Comparison of ENCODE assay signal across 36 cellular contexts in genomic region chr9:132557768-132558167, GRCh38. TPM values are rescaled to one million over a fixed set of nuclear protein-coding genes. Genes with fewer than 3 reads are reported as not detected.
"Had no signal": no experiment of that assay in that cellular context is flagged by ENCODE, and none has a peak within 500 bp of the region (broad histone marks: within the 10 kb centered on the region; RNA-seq: fewer than 3 reads in every experiment).

No MANE protein-coding gene starts in this region.

- H3K4me2 ChIP-seq: smooth muscle cell had no signal

- H3K36me3 Mint-ChIP-seq: natural killer cell; stimulated activated effector memory CD8-positive, alpha-beta T cell treated with anti-CD3 and anti-CD28 coated beads, Interleukin-12 subunit alpha, Interleukin-12 subunit beta, amount 100 ng/mL, for 72 hours had no signal

- H3K9me3 ChIP-seq: neutrophil, pancreas, prostate gland, right atrium auricular region, stomach, thoracic aorta, thyroid gland, upper lobe of left lung, vagina had no signal

- DNase-seq: naive B cell; natural killer cell; nucleus accumbens; retina; spleen; stimulated activated CD4-positive, alpha-beta T cell treated with anti-CD3 and anti-CD28 coated beads, Interleukin-12 subunit alpha, Interleukin-12 subunit beta, amount 100 ng/mL, for 4 hours; stimulated activated CD4-positive, alpha-beta T cell treated with anti-CD3 and anti-CD28 coated beads, Interleukin-1b, Interleukin-23, amount 100 ng/mL, for 48 hours; stimulated activated CD4-positive, alpha-beta T cell treated with anti-CD3 and anti-CD28 coated beads, Interleukin-4, amount 100 ng/mL, for 24 hours; stimulated activated naive B cell treated with anti-CD40 and anti-IgM and Interleukin-4, amounts not matched to agents 10 μg/mL and 1 μg/mL and 100 μg/mL, for 72 hours; stimulated activated naive CD4-positive, alpha-beta T cell treated with Interleukin-2 at 50 U/mL for 16 hours; stomach; thyroid gland; trophoblast cell had no signal

- H3K4me1 ChIP-seq: pancreas, prostate gland, stomach, tibial nerve, upper lobe of left lung, vagina had no signal

- H3K27ac ChIP-seq: neutrophil, pancreas, prostate gland, right atrium auricular region, skin epidermis, stomach, thoracic aorta, thyroid gland, tibial nerve, upper lobe of left lung, vagina had no signal

- H3K4me3 ChIP-seq: pancreas, prostate gland, right atrium auricular region, skin epidermis, smooth muscle cell, spleen, stomach, thoracic aorta, thyroid gland, tibial nerve, upper lobe of left lung, vagina had no signal

- H3K27ac Mint-ChIP-seq: natural killer cell; nephron; stimulated activated effector memory CD8-positive, alpha-beta T cell treated with anti-CD3 and anti-CD28 coated beads, Interleukin-12 subunit alpha, Interleukin-12 subunit beta, amount 100 ng/mL, for 72 hours; stimulated activated naive B cell treated with anti-CD40 and anti-IgM and Interleukin-4, amounts not matched to agents 10 μg/mL and 1 μg/mL and 100 μg/mL, for 72 hours; stimulated activated naive CD8-positive, alpha-beta T cell treated with anti-CD3 and anti-CD28 coated beads, Interleukin-15, Interleukin-2, amounts not matched to agents 100 ng/mL and 50 ng/mL, for 24 hours had no signal

- H3K36me3 ChIP-seq: neutrophil, pancreas, prostate gland, right atrium auricular region, spleen, stomach, thoracic aorta, thyroid gland, tibial nerve, upper lobe of left lung, vagina had no signal

- ATAC-seq: natural killer cell; pancreas; sciatic nerve; stimulated activated effector memory CD8-positive, alpha-beta T cell treated with anti-CD3 and anti-CD28 coated beads, Interleukin-12 subunit alpha, Interleukin-12 subunit beta, amount 100 ng/mL, for 72 hours; stimulated activated naive B cell treated with anti-CD40 and anti-IgM and Interleukin-4, amounts not matched to agents 10 μg/mL and 1 μg/mL and 100 μg/mL, for 72 hours had no signal

- H3K9me3 Mint-ChIP-seq: natural killer cell; stimulated activated effector memory CD8-positive, alpha-beta T cell treated with anti-CD3 and anti-CD28 coated beads, Interleukin-12 subunit alpha, Interleukin-12 subunit beta, amount 100 ng/mL, for 72 hours; stimulated activated naive CD8-positive, alpha-beta T cell treated with anti-CD3 and anti-CD28 coated beads, Interleukin-15, Interleukin-2, amounts not matched to agents 100 ng/mL and 50 ng/mL, for 24 hours had no signal

- H3K4me3 Mint-ChIP-seq: naive B cell; natural killer cell; nephron; neural crest cell; stimulated activated effector memory CD8-positive, alpha-beta T cell treated with anti-CD3 and anti-CD28 coated beads, Interleukin-12 subunit alpha, Interleukin-12 subunit beta, amount 100 ng/mL, for 72 hours; stimulated activated naive B cell treated with anti-CD40 and anti-IgM and Interleukin-4, amounts not matched to agents 10 μg/mL and 1 μg/mL and 100 μg/mL, for 72 hours; stimulated activated naive CD8-positive, alpha-beta T cell treated with anti-CD3 and anti-CD28 coated beads, Interleukin-15, Interleukin-2, amounts not matched to agents 100 ng/mL and 50 ng/mL, for 24 hours had no signal

- H3K4me1 Mint-ChIP-seq: naive B cell; natural killer cell; stimulated activated effector memory CD8-positive, alpha-beta T cell treated with anti-CD3 and anti-CD28 coated beads, Interleukin-12 subunit alpha, Interleukin-12 subunit beta, amount 100 ng/mL, for 72 hours; stimulated activated naive B cell treated with anti-CD40 and anti-IgM and Interleukin-4, amounts not matched to agents 10 μg/mL and 1 μg/mL and 100 μg/mL, for 72 hours had no signal

- H3K27me3 ChIP-seq: pancreas, right atrium auricular region, thyroid gland, upper lobe of left lung, vagina had no signal

RNA-seq across cellular contexts. Expression of gene BARHL1, which starts 24.6 kb away (rescaled TPM):
- total RNA-seq: myocyte, natural killer cell, neural crest cell, omental fat pad, osteocyte, pancreas, posterior vena cava, prostate gland, pulmonary artery endothelial cell, right atrium auricular region, sciatic nerve, smooth muscle cell, spleen, stomach, subcutaneous adipose tissue, temporal lobe, thoracic aorta, thyroid gland, tibial nerve, upper lobe of left lung, ureter, vagina had no signal
- polyA plus RNA-seq: spleen, stomach had no signal
